ENCODE assay signal across 2 cellular contexts in the genomic region with DNA sequence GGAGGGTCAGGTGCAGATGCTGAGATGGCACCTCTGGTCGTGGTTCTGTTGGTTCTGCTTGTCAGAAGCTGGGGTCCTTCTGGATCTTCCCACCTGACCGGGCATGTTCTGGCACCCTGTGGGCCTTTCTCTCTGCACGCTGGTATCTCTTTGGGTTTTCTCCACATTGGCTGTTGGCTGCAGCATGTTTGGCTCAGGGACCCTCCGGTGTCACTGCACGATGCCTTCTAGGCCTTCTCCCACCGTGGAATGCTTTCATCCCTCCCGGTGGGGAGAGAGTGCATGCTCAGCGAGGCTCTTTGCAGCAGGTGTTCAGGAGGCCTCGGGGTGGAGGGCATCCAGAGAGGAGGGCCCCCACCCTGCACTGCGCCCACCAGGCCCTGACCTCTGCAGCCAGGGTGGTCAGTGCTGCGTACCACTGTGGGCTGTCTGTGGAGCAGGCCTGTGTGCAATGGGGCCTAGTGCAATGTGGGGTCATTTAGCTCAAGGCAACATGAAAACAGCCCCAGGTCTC.
TF ChIP-seq lines count a peak whose summit lies in the region.

No MANE protein-coding gene starts in this region.

TF ChIP-seq in SK-N-SH, 30 proteins besides CTCF, POLR2A, EP300 and RAD21 (continued from another document):
- TF ChIP-seq, protein P1, sequence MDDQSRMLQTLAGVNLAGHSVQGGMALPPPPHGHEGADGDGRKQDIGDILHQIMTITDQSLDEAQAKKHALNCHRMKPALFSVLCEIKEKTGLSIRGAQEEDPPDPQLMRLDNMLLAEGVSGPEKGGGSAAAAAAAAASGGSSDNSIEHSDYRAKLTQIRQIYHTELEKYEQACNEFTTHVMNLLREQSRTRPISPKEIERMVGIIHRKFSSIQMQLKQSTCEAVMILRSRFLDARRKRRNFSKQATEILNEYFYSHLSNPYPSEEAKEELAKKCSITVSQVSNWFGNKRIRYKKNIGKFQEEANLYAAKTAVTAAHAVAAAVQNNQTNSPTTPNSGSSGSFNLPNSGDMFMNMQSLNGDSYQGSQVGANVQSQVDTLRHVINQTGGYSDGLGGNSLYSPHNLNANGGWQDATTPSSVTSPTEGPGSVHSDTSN (IDR thresholded peaks at IDR 0.05), result no peak
- TF ChIP-seq FOXM1 (IDR thresholded peaks at IDR 0.05; ENCODE audit: low read depth), result no peak
- no peak for TF ChIP-seq RCOR1 (IDR thresholded peaks at IDR 0.05; ENCODE audit: low read length)
- no peak for TF ChIP-seq CHD2 (IDR thresholded peaks at IDR 0.05; ENCODE audit: low read length, partially characterized antibody)
- TF ChIP-seq, protein P2, sequence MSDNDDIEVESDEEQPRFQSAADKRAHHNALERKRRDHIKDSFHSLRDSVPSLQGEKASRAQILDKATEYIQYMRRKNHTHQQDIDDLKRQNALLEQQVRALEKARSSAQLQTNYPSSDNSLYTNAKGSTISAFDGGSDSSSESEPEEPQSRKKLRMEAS (IDR thresholded peaks at IDR 0.05; ENCODE audit: low read depth), result no peak
TF ChIP-seq in SK-N-SH: peak in this region for 0.

TF ChIP-seq in SK-N-SH treated with all-trans-retinoic acid at 6 μM for 48 hours, 23 proteins besides CTCF, POLR2A, EP300 and RAD21 (continued from another document):
- TF ChIP-seq, protein P3, sequence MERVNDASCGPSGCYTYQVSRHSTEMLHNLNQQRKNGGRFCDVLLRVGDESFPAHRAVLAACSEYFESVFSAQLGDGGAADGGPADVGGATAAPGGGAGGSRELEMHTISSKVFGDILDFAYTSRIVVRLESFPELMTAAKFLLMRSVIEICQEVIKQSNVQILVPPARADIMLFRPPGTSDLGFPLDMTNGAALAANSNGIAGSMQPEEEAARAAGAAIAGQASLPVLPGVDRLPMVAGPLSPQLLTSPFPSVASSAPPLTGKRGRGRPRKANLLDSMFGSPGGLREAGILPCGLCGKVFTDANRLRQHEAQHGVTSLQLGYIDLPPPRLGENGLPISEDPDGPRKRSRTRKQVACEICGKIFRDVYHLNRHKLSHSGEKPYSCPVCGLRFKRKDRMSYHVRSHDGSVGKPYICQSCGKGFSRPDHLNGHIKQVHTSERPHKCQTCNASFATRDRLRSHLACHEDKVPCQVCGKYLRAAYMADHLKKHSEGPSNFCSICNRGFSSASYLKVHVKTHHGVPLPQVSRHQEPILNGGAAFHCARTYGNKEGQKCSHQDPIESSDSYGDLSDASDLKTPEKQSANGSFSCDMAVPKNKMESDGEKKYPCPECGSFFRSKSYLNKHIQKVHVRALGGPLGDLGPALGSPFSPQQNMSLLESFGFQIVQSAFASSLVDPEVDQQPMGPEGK (CRISPR knock-in tag; IDR thresholded peaks at IDR 0.05; ENCODE audit: borderline replicate concordance), result no peak
- TF ChIP-seq ZFP30 (CRISPR knock-in tag; IDR thresholded peaks at IDR 0.05) (no peak), ARNTL (CRISPR knock-in tag; IDR thresholded peaks at IDR 0.05; ENCODE audit: borderline replicate concordance, low read depth) (no peak), RARB (CRISPR knock-in tag; IDR thresholded peaks at IDR 0.05) (no peak), BACH2 (CRISPR knock-in tag; IDR thresholded peaks at IDR 0.05; ENCODE audit: borderline replicate concordance) (no peak), SNAI2 (CRISPR knock-in tag; IDR thresholded peaks at IDR 0.05) (no peak), PPARA (CRISPR knock-in tag; IDR thresholded peaks at IDR 0.05; ENCODE audit: borderline replicate concordance) (no peak), ZFP3 (CRISPR knock-in tag; IDR thresholded peaks at IDR 0.05) (no peak), CSDC2 (CRISPR knock-in tag; IDR thresholded peaks at IDR 0.05) (no peak)
- TF ChIP-seq, protein P4, sequence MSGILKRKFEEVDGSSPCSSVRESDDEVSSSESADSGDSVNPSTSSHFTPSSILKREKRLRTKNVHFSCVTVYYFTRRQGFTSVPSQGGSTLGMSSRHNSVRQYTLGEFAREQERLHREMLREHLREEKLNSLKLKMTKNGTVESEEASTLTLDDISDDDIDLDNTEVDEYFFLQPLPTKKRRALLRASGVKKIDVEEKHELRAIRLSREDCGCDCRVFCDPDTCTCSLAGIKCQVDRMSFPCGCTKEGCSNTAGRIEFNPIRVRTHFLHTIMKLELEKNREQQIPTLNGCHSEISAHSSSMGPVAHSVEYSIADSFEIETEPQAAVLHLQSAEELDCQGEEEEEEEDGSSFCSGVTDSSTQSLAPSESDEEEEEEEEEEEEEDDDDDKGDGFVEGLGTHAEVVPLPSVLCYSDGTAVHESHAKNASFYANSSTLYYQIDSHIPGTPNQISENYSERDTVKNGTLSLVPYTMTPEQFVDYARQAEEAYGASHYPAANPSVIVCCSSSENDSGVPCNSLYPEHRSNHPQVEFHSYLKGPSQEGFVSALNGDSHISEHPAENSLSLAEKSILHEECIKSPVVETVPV (CRISPR knock-in tag; IDR thresholded peaks at IDR 0.05), result no peak
- TF ChIP-seq, protein P5, sequence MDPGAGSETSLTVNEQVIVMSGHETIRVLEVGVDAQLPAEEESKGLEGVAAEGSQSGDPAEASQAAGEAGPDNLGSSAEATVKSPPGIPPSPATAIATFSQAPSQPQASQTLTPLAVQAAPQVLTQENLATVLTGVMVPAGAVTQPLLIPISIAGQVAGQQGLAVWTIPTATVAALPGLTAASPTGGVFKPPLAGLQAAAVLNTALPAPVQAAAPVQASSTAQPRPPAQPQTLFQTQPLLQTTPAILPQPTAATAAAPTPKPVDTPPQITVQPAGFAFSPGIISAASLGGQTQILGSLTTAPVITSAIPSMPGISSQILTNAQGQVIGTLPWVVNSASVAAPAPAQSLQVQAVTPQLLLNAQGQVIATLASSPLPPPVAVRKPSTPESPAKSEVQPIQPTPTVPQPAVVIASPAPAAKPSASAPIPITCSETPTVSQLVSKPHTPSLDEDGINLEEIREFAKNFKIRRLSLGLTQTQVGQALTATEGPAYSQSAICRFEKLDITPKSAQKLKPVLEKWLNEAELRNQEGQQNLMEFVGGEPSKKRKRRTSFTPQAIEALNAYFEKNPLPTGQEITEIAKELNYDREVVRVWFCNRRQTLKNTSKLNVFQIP (CRISPR knock-in tag; IDR thresholded peaks at IDR 0.05; ENCODE audit: borderline replicate concordance, low read depth), result no peak
